ENCODE assay signal across 19 cellular contexts in genomic region chr2:106758885-106759559, GRCh38.
DNase-seq lines count a peak whose midpoint lies in the region; ATAC-seq, FAIRE-seq and TF ChIP-seq lines count a peak whose summit lies in the region.
"Had no signal": no experiment of that assay in that cellular context is flagged by ENCODE, and none has a peak within 500 bp of the region (broad histone marks: within the 10 kb centered on the region; RNA-seq: fewer than 3 reads in every experiment).

No MANE protein-coding gene starts in this region.

- no peak overlapping the region for H3K4me2 ChIP-seq in HepG2 (ENCODE audit: low read depth, low read length)

- H4K20me1 ChIP-seq in HepG2 (ENCODE audit: insufficient read depth, low read length), result no peaks in the 10 kb centered on the region

- intact Hi-C loops in HepG2 (cut with micrococcal nuclease; ENCODE audit: unreplicated experiment), result loop anchor here (5.0 kb wide), 1 partner anchor 1193 kb away; no protein-coding TSS in a partner anchor
- intact Hi-C loops in right lobe of liver (cut with DNase I), result no loop called here
- intact Hi-C loops in heart left ventricle (cut with DNase I), result no loop called here

- no peaks in the 10 kb centered on the region for H3K27me3 Mint-ChIP-seq in nephron (ENCODE audit: low read depth)

- peaks cover 6% of the 10 kb centered on the region for H3K4me1 Mint-ChIP-seq in nephron
- H3K4me1 Mint-ChIP-seq: CD4-positive, CD25-positive, alpha-beta regulatory T cell had no signal

- DNase-seq in HepG2 (ENCODE audit: low spot score) (no peak), right lobe of liver (no peak), heart left ventricle (no peak), epidermal melanocyte (ENCODE audit: insufficient read length, low spot score) (no peak)
- DNase-seq: BE2C; CD4-positive, CD25-positive, alpha-beta regulatory T cell; COR-L47; DMS 273 treated with DMSO at 0.1 percent for 48 hours; DND-41; NCI-H1105; NCI-H1694; NCI-H2081 treated with DMSO at 0.1 percent for 48 hours; NCI-H510A treated with DMSO at 0.1 percent for 48 hours; NCI-H82; SIG-M5 had no signal

- no TSS peak for BruUV-seq in HepG2 (replicated peaks; lab: Mats Ljungman, UMichigan)

- H3K27me3 ChIP-seq in HepG2 (ENCODE audit: control insufficient read depth in 1 of 2, insufficient read depth in 2 of 2, low read length in 2 of 2) (no peaks in the 10 kb centered on the region), right lobe of liver (no peaks in the 10 kb centered on the region), heart left ventricle (no peaks in the 10 kb centered on the region)
- H3K27me3 ChIP-seq: BE2C had no signal

- TF ChIP-seq CTCF in HepG2 (CRISPR knock-in tag; IDR thresholded peaks at IDR 0.05) (no peak), right lobe of liver (IDR thresholded peaks at IDR 0.05) (no peak), heart left ventricle (IDR thresholded peaks at IDR 0.05) (no peak), nephron (IDR thresholded peaks at IDR 0.05; ENCODE audit: unreplicated experiment in 3 of 3) (no peak)

- H3K36me3 ChIP-seq in HepG2 (replicated peaks in 1 of 2; ENCODE audit: control insufficient read depth in 1 of 2, insufficient read depth in 2 of 2, low read length in 2 of 2), result no peaks in the 10 kb centered on the region
- no peaks in the 10 kb centered on the region for H3K36me3 ChIP-seq in right lobe of liver
- H3K36me3 ChIP-seq in heart left ventricle, result no peaks in the 10 kb centered on the region
- H3K36me3 ChIP-seq: BE2C, HAP-1 had no signal

- no peaks in the 10 kb centered on the region for H3K9me3 Mint-ChIP-seq in nephron

- TF ChIP-seq EP300 in HepG2 (IDR thresholded peaks at IDR 0.05; ENCODE audit: low read depth in 2 of 2, low read length in 2 of 2) (no peak), HepG2 (CRISPR knock-in tag; IDR thresholded peaks at IDR 0.05; ENCODE audit: borderline replicate concordance) (no peak)

- 3% methylated on average over 1 of the region's 1 CpG for WGBS in HepG2 (ENCODE audit: low lambda C conversion rate)
- 56% methylated on average over 1 of the region's 1 CpG for WGBS in right lobe of liver (ENCODE audit: insufficient coverage, low coverage, low lambda C conversion rate, missing lambda C conversion rate)
- WGBS in heart left ventricle, 4 donors, result 74 to 95% (median 83%) methylated on average over 1 of the region's 1 CpG

- ATAC-seq in HepG2, result no peak
- ATAC-seq in right lobe of liver, result no peak
- ATAC-seq in heart left ventricle, result peak; percentile 31 to 87 (median 55)
- no peak for ATAC-seq in GM19463 (IDR thresholded peaks at IDR 0.05; ENCODE audit: unreplicated experiment)
- ATAC-seq in HG03095 (IDR thresholded peaks at IDR 0.05; ENCODE audit: unreplicated experiment), result no peak

- POLR2A ChIA-PET in HepG2 (lab: Yijun Ruan, JAX), result no interaction called here

- H3K27ac Mint-ChIP-seq in nephron, result peak overlapping the region in 2 of 3 experiments; percentile 32 to 65
- H3K27ac Mint-ChIP-seq: CD4-positive, CD25-positive, alpha-beta regulatory T cell had no signal

- no peak overlapping the region for H2AFZ ChIP-seq in HepG2 (ENCODE audit: low read length)

- TF ChIP-seq POLR2A in HepG2 (IDR thresholded peaks at IDR 0.05; ENCODE audit: insufficient read depth in 1 of 2, low read depth in 2 of 2, low read length in 2 of 2) (no peak), right lobe of liver (IDR thresholded peaks at IDR 0.05) (no peak), heart left ventricle (IDR thresholded peaks at IDR 0.05) (no peak)

- CTCF ChIA-PET in HepG2 (lab: Yijun Ruan, JAX; ENCODE audit: low intra/inter-chr PET ratio, low total read pairs), result no interaction called here

- TF ChIP-seq RAD21 in HepG2 (CRISPR knock-in tag; IDR thresholded peaks at IDR 0.05), result no peak

- FAIRE-seq in HepG2 (lab: Jason Lieb, UNC), result no peak

- H3K79me2 ChIP-seq in HepG2 (ENCODE audit: insufficient read depth, low read length), result no peaks in the 10 kb centered on the region

- H3K4me3 Mint-ChIP-seq in nephron, result no peak overlapping the region
- H3K4me3 Mint-ChIP-seq: CD4-positive, CD25-positive, alpha-beta regulatory T cell had no signal

- H3K27ac ChIP-seq in HepG2 (ENCODE audit: extremely low read length, insufficient read depth, low read length), result no peak overlapping the region
- H3K27ac ChIP-seq in right lobe of liver, result no peak overlapping the region
- peak overlapping the region in 4 of 12 donors; percentile 0 to 27 (median 8) for H3K27ac ChIP-seq in heart left ventricle

- H3K9ac ChIP-seq in HepG2 (ENCODE audit: insufficient read depth, low read depth, low read length), result no peak overlapping the region

- H3K4me3 ChIP-seq in HepG2 (replicated peaks in 1 of 3; ENCODE audit: insufficient read depth in 1 of 3, low read depth in 2 of 3, low read length in 3 of 3) (no peak overlapping the region), right lobe of liver (no peak overlapping the region), heart left ventricle (no peak overlapping the region)
- H3K4me3 ChIP-seq: HAP-1 had no signal

- H3K9me3 ChIP-seq in HepG2 (ENCODE audit: low read length) (peaks cover 10% of the 10 kb centered on the region; the same call in 1 of the 2 replicates), right lobe of liver (no peaks in the 10 kb centered on the region), heart left ventricle (no peaks in the 10 kb centered on the region)
- H3K9me3 ChIP-seq: BE2C, HAP-1 had no signal

- in situ Hi-C loops in HepG2 (cut with HindIII; ENCODE audit: extremely low pct_ligation_motif_present, low pct_unique_long_range_greater_than_20kb), result no loop called here

- H3K36me3 Mint-ChIP-seq in nephron (ENCODE audit: low read depth), result no peaks in the 10 kb centered on the region
- H3K36me3 Mint-ChIP-seq: CD4-positive, CD25-positive, alpha-beta regulatory T cell had no signal

- H3K4me1 ChIP-seq in HepG2 (ENCODE audit: insufficient read depth, low read length), result no peaks in the 10 kb centered on the region
- no peaks in the 10 kb centered on the region for H3K4me1 ChIP-seq in right lobe of liver
- no peaks in the 10 kb centered on the region for H3K4me1 ChIP-seq in heart left ventricle
- H3K4me1 ChIP-seq: BE2C, HAP-1 had no signal

TF ChIP-seq in HepG2, 621 proteins besides CTCF, POLR2A, EP300 and RAD21:
- TF ChIP-seq ONECUT2 (CRISPR knock-in tag; IDR thresholded peaks at IDR 0.05) (no peak), RFXAP (CRISPR knock-in tag; IDR thresholded peaks at IDR 0.05; ENCODE audit: borderline replicate concordance) (no peak), MAFF (IDR thresholded peaks at IDR 0.05; ENCODE audit: low read depth, low read length) (peak; percentile 65), MAFK (conservative IDR thresholded peaks at IDR 0.05 in 1 of 2, IDR thresholded peaks at IDR 0.05 in 1 of 2; ENCODE audit: low read length in 2 of 2) (peak; percentile 41 to 82; a peak in 2 of 4 replicates)
TF ChIP-seq in HepG2: peak in this region for 2.

Comparison
In these comparisons a context has a peak if more than half of its experiments do, and no peak if none do; other contexts are left out.
1. ATAC-seq: peak in heart left ventricle (4 of 4); none in HepG2 (single experiment), right lobe of liver (0 of 4), GM19463 (single experiment) and HG03095 (single experiment).